ENCODE assay signal across 16 cellular contexts in the genomic region with DNA sequence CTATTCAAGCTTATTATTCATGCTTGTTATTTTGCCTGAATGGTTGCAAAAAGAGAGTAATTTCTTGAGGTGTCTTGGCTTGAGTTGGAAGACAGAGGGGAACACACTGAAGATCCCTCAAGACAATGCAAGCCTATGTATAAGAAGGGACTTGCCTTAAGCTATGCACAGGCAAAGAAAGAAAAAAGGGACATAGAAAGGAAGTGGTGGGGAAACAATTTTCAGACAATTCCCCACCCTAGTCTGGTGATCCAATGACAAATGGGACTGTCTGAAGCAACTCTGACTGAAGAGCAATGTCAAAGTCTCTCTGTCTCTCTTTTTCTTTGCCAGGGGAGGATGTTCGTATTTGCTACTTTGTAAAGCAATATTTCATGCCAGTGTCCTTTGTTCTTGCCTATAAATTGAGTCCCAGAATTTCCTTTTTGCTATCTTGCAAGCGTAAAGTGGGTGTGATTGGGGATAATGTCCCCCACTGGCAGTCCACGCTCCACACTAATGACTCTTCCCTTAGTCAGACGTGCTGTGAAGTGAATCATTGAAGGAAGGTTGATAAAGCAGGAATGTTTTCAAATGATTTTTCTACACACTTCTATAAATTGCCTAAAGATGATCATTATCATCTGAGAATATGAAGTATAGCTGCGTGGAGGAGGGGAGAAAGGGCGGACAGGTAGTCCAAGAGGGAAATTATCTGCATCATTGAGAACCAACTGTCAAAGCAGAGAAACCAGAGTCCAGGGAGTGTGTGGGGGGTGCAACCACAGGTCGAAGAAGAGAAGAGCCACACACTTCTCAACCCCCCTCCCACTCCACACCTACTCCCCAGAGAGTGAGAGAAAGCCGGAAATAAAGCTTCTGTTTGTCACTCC.
DNase-seq lines count a peak whose midpoint lies in the region; ATAC-seq and TF ChIP-seq lines count a peak whose summit lies in the region.
"Had no signal": no experiment of that assay in that cellular context is flagged by ENCODE, and none has a peak within 500 bp of the region (broad histone marks: within the 10 kb centered on the region; RNA-seq: fewer than 3 reads in every experiment).

No MANE protein-coding gene starts in this region.

- no peak overlapping the region for H3K4me3 Mint-ChIP-seq in mesothelial cell of epicardium
- no peak overlapping the region for H3K4me3 Mint-ChIP-seq in natural killer cell treated with Interleukin-12 subunit alpha and Interleukin-12 subunit beta and Interleukin-15 and Interleukin-18, amount 100 ng/mL, for 72 hours
- H3K4me3 Mint-ChIP-seq: activated CD8-positive, alpha-beta T cell treated with anti-CD3 and anti-CD28 coated beads, Interleukin-2, amount 10 ng/mL, durations not matched to agents 7 days and 5 days; activated naive CD4-positive, alpha-beta T cell treated with anti-CD3 and anti-CD28 coated beads, Interleukin-2, amount 50 U/mL, for 24 hours had no signal

- H3K27ac ChIP-seq in suprapubic skin = no peak overlapping the region
- H3K27ac ChIP-seq: lower lobe of right lung, prostate gland had no signal

- TF ChIP-seq CTCF in cardiac fibroblast (IDR thresholded peaks at IDR 0.05; ENCODE audit: low read depth, low read length) (no peak), mesothelial cell of epicardium (IDR thresholded peaks at IDR 0.05; ENCODE audit: unreplicated experiment) (no peak), suprapubic skin (IDR thresholded peaks at IDR 0.05) (no peak)

- DNase-seq in ELR (ENCODE audit: low read depth) (peak; percentile 82), NCI-H2107 (lab: John Stamatoyannopoulos, UW) (peak; percentile 81), cardiac fibroblast (ENCODE audit: low read depth in 2 of 2) (peak; percentile 10 to 59), mesothelial cell of epicardium (ENCODE audit: low spot score in 2 of 2, unreplicated experiment in 2 of 2) (no peak), SK-N-DZ (ENCODE audit: low spot score) (no peak), suprapubic skin (ENCODE audit: low spot score in 2 of 2) (no peak)
- no peak for DNase-seq in natural killer cell treated with Interleukin-12 subunit alpha and Interleukin-12 subunit beta and Interleukin-15 and Interleukin-18, amount 100 ng/mL, for 72 hours (ENCODE audit: low spot score)
- no peak for DNase-seq in activated CD4-positive, alpha-beta T cell treated with anti-CD3 and anti-CD28 coated beads for 4 hours
- DNase-seq: activated CD8-positive, alpha-beta T cell treated with anti-CD3 and anti-CD28 coated beads, Interleukin-2, amount 10 ng/mL, durations not matched to agents 7 days and 5 days; Caco-2; dorsolateral prefrontal cortex; lower lobe of right lung; stimulated activated CD4-positive, alpha-beta T cell treated with anti-CD3 and anti-CD28 coated beads, Interleukin-4, amount 100 ng/mL, for 4 hours; T-helper 2 cell had no signal

- 66% methylated on average over 8 of the region's 8 CpGs for WGBS in suprapubic skin

- TF ChIP-seq POLR2A in suprapubic skin (IDR thresholded peaks at IDR 0.05) = no peak

- peaks cover 43% of the 10 kb centered on the region for H3K4me1 Mint-ChIP-seq in mesothelial cell of epicardium
- H3K4me1 Mint-ChIP-seq in natural killer cell treated with Interleukin-12 subunit alpha and Interleukin-12 subunit beta and Interleukin-15 and Interleukin-18, amount 100 ng/mL, for 72 hours (ENCODE audit: low read depth in 2 of 2) = no peaks in the 10 kb centered on the region
- H3K4me1 Mint-ChIP-seq: activated naive CD4-positive, alpha-beta T cell treated with anti-CD3 and anti-CD28 coated beads, Interleukin-2, amount 50 U/mL, for 24 hours had no signal

- peak overlapping the region; percentile 52 for H3K27ac Mint-ChIP-seq in mesothelial cell of epicardium
- no peak overlapping the region for H3K27ac Mint-ChIP-seq in natural killer cell treated with Interleukin-12 subunit alpha and Interleukin-12 subunit beta and Interleukin-15 and Interleukin-18, amount 100 ng/mL, for 72 hours
- H3K27ac Mint-ChIP-seq: activated CD8-positive, alpha-beta T cell treated with anti-CD3 and anti-CD28 coated beads, Interleukin-2, amount 10 ng/mL, durations not matched to agents 7 days and 5 days; activated naive CD4-positive, alpha-beta T cell treated with anti-CD3 and anti-CD28 coated beads, Interleukin-2, amount 50 U/mL, for 24 hours had no signal

- H3K27me3 Mint-ChIP-seq in mesothelial cell of epicardium (ENCODE audit: low read depth) = no peaks in the 10 kb centered on the region
- no peaks in the 10 kb centered on the region for H3K27me3 Mint-ChIP-seq in natural killer cell treated with Interleukin-12 subunit alpha and Interleukin-12 subunit beta and Interleukin-15 and Interleukin-18, amount 100 ng/mL, for 72 hours
- H3K27me3 Mint-ChIP-seq: activated naive CD4-positive, alpha-beta T cell treated with anti-CD3 and anti-CD28 coated beads, Interleukin-2, amount 50 U/mL, for 24 hours had no signal

- no peak for TF ChIP-seq EP300 in suprapubic skin (IDR thresholded peaks at IDR 0.05)

- no peaks in the 10 kb centered on the region for H3K9me3 Mint-ChIP-seq in mesothelial cell of epicardium
- H3K9me3 Mint-ChIP-seq in natural killer cell treated with Interleukin-12 subunit alpha and Interleukin-12 subunit beta and Interleukin-15 and Interleukin-18, amount 100 ng/mL, for 72 hours = peaks cover 5% of the 10 kb centered on the region
- H3K9me3 Mint-ChIP-seq: activated naive CD4-positive, alpha-beta T cell treated with anti-CD3 and anti-CD28 coated beads, Interleukin-2, amount 50 U/mL, for 24 hours had no signal

- no peaks in the 10 kb centered on the region for H3K4me1 ChIP-seq in suprapubic skin
- H3K4me1 ChIP-seq: Caco-2, lower lobe of right lung, prostate gland had no signal

- no peaks in the 10 kb centered on the region for H3K36me3 Mint-ChIP-seq in mesothelial cell of epicardium
- no peaks in the 10 kb centered on the region for H3K36me3 Mint-ChIP-seq in natural killer cell treated with Interleukin-12 subunit alpha and Interleukin-12 subunit beta and Interleukin-15 and Interleukin-18, amount 100 ng/mL, for 72 hours
- H3K36me3 Mint-ChIP-seq: activated naive CD4-positive, alpha-beta T cell treated with anti-CD3 and anti-CD28 coated beads, Interleukin-2, amount 50 U/mL, for 24 hours had no signal

- ATAC-seq in natural killer cell treated with Interleukin-12 subunit alpha and Interleukin-12 subunit beta and Interleukin-15 and Interleukin-18, amount 100 ng/mL, for 72 hours = no peak
- ATAC-seq: activated CD8-positive, alpha-beta T cell treated with anti-CD3 and anti-CD28 coated beads, Interleukin-2, amount 10 ng/mL, durations not matched to agents 7 days and 5 days; lower lobe of right lung had no signal

- H3K27me3 ChIP-seq in suprapubic skin = no peaks in the 10 kb centered on the region
- H3K27me3 ChIP-seq: dorsolateral prefrontal cortex had no signal

- no peaks in the 10 kb centered on the region for H3K36me3 ChIP-seq in suprapubic skin
- H3K36me3 ChIP-seq: lower lobe of right lung, prostate gland had no signal

- no peaks in the 10 kb centered on the region for H3K9me3 ChIP-seq in suprapubic skin
- H3K9me3 ChIP-seq: Caco-2, lower lobe of right lung, prostate gland had no signal

- no peak overlapping the region for H3K4me3 ChIP-seq in cardiac fibroblast (replicated peaks in 1 of 2; ENCODE audit: low read depth in 2 of 2, low read length in 2 of 2)
- H3K4me3 ChIP-seq in suprapubic skin = no peak overlapping the region
- H3K4me3 ChIP-seq: dorsolateral prefrontal cortex, lower lobe of right lung, prostate gland had no signal

Comparison
In these comparisons a context has a peak if more than half of its experiments do, and no peak if none do; other contexts are left out.
1. DNase-seq: peak in ELR (single experiment), NCI-H2107 (single experiment) and cardiac fibroblast (2 of 2); none in mesothelial cell of epicardium (0 of 2), natural killer cell treated with Interleukin-12 subunit alpha and Interleukin-12 subunit beta and Interleukin-15 and Interleukin-18, amount 100 ng/mL, for 72 hours (single experiment), SK-N-DZ (single experiment), suprapubic skin (0 of 2) and activated CD4-positive, alpha-beta T cell treated with anti-CD3 and anti-CD28 coated beads for 4 hours (0 of 2).